In the genomic region with DNA sequence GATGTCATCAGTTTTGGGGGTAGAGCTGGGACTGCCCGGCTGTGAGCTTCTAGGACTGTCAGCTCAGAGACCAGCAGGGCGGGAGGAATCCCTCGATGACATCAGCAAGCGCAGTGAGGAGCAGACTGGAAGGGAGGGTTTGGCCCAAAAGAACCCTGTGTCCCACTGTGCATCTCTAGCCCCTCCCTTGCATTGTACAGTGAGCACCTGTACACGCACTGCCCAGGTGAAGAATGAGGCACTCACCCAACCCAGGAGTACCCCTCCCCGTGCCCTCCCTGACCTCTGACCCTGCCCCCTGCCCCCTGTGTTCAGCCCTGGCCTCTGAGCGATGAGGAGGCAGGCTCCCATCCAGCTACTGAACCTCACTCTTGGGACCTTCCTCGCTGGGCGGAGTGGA, we compare ENCODE assay signal across 30 cellular contexts.
"Had no signal": no experiment of that assay in that cellular context is flagged by ENCODE, and none has a peak within 500 bp of the region (broad histone marks: within the 10 kb centered on the region; RNA-seq: fewer than 3 reads in every experiment).

No MANE protein-coding gene starts in this region.

- DNase-seq: activated CD4-positive, alpha-beta memory T cell treated with anti-CD3 and anti-CD28 coated beads for 36 hours; activated CD4-positive, alpha-beta T cell treated with anti-CD3 and anti-CD28 coated beads for 36 hours; activated CD4-positive, alpha-beta T cell treated with anti-CD3 and anti-CD28 coated beads, Interleukin-2, amount 10 ng/mL, durations not matched to agents 24 days and 14 days; activated CD4-positive, CD25-positive, alpha-beta regulatory T cell; activated CD4-positive, CD25-positive, alpha-beta regulatory T cell treated with anti-CD3 and anti-CD28 coated beads, Interleukin-2, amount 50 U/mL, for 72 hours; activated CD8-positive, alpha-beta memory T cell treated with anti-CD3 and anti-CD28 coated beads, Interleukin-2, amount 10 ng/mL, durations not matched to agents 7 days and 5 days; activated CD8-positive, alpha-beta memory T cell treated with anti-CD3 and anti-CD28 coated beads, Interleukin-2, amount 50 U/mL, for 4 hours; activated CD8-positive, alpha-beta T cell treated with anti-CD3 and anti-CD28 coated beads, Interleukin-2, amount 10 ng/mL, durations not matched to agents 7 days and 5 days; activated effector memory CD4-positive, alpha-beta T cell treated with anti-CD3 and anti-CD28 coated beads, Interleukin-2, amount 50 U/mL, for 16 hours; activated naive CD4-positive, alpha-beta T cell treated with anti-CD3 and anti-CD28 coated beads for 36 hours; activated naive CD8-positive, alpha-beta T cell treated with anti-CD3 and anti-CD28 coated beads for 36 hours; activated naive CD8-positive, alpha-beta T cell treated with anti-CD3 and anti-CD28 coated beads, Interleukin-2, amount 50 U/mL, for 24 hours; activated T-cell treated with anti-CD3 and anti-CD28 coated beads, Interleukin-2, amount 50 U/mL, for 1 hour; activated T-cell treated with anti-CD3 and anti-CD28 coated beads, Interleukin-2, amount 50 U/mL, for 48 hours; adrenal gland; aorta; body of pancreas; caudate nucleus; colonic mucosa; effector CD8-positive, alpha-beta T cell; foreskin keratinocyte; gastrocnemius medialis; heart right ventricle; T-helper 2 cell had no signal

- H3K4me1 Mint-ChIP-seq: activated CD4-positive, alpha-beta T cell treated with anti-CD3 and anti-CD28 coated beads for 36 hours; activated CD4-positive, alpha-beta T cell treated with anti-CD3 and anti-CD28 coated beads, Interleukin-2, amount 10 ng/mL, durations not matched to agents 24 days and 14 days; activated CD8-positive, alpha-beta memory T cell treated with anti-CD3 and anti-CD28 coated beads, Interleukin-2, amount 10 ng/mL, durations not matched to agents 7 days and 5 days; activated naive CD4-positive, alpha-beta T cell treated with anti-CD3 and anti-CD28 coated beads, Interleukin-2, amount 50 U/mL, for 24 hours; activated naive CD8-positive, alpha-beta T cell treated with anti-CD3 and anti-CD28 coated beads for 36 hours; activated naive CD8-positive, alpha-beta T cell treated with anti-CD3 and anti-CD28 coated beads, Interleukin-2, amount 50 U/mL, for 24 hours had no signal

- ATAC-seq: activated CD4-positive, alpha-beta T cell treated with anti-CD3 and anti-CD28 coated beads for 36 hours; activated CD8-positive, alpha-beta memory T cell treated with anti-CD3 and anti-CD28 coated beads, Interleukin-2, amount 10 ng/mL, durations not matched to agents 7 days and 5 days; activated CD8-positive, alpha-beta T cell treated with anti-CD3 and anti-CD28 coated beads, Interleukin-2, amount 10 ng/mL, durations not matched to agents 7 days and 5 days; activated naive CD8-positive, alpha-beta T cell treated with anti-CD3 and anti-CD28 coated beads, Interleukin-2, amount 50 U/mL, for 24 hours; foreskin keratinocyte; gastrocnemius medialis; heart right ventricle had no signal

- H3K9me3 ChIP-seq: adrenal gland, body of pancreas, colonic mucosa, esophagus muscularis mucosa, gastrocnemius medialis, heart right ventricle had no signal

- H3K4me3 Mint-ChIP-seq: activated CD4-positive, alpha-beta memory T cell treated with anti-CD3 and anti-CD28 coated beads for 36 hours; activated CD4-positive, alpha-beta T cell treated with anti-CD3 and anti-CD28 coated beads for 36 hours; activated CD4-positive, alpha-beta T cell treated with anti-CD3 and anti-CD28 coated beads, Interleukin-2, amount 10 ng/mL, durations not matched to agents 24 days and 14 days; activated CD8-positive, alpha-beta memory T cell treated with anti-CD3 and anti-CD28 coated beads, Interleukin-2, amount 10 ng/mL, durations not matched to agents 7 days and 5 days; activated CD8-positive, alpha-beta T cell treated with anti-CD3 and anti-CD28 coated beads, Interleukin-2, amount 10 ng/mL, durations not matched to agents 7 days and 5 days; activated naive CD4-positive, alpha-beta T cell treated with anti-CD3 and anti-CD28 coated beads for 36 hours; activated naive CD4-positive, alpha-beta T cell treated with anti-CD3 and anti-CD28 coated beads, Interleukin-2, amount 50 U/mL, for 24 hours; activated naive CD8-positive, alpha-beta T cell treated with anti-CD3 and anti-CD28 coated beads for 36 hours; activated naive CD8-positive, alpha-beta T cell treated with anti-CD3 and anti-CD28 coated beads, Interleukin-2, amount 50 U/mL, for 24 hours; activated T-helper 1 cell treated with anti-CD3 and anti-CD28 coated beads, Interleukin-12 subunit alpha, Interleukin-12 subunit beta, Interleukin-2, Interleukin-4 antibody, amounts not matched to agents 30 ng/mL and 10 ng/mL and 1 ng/mL, durations not matched to agents 14 hours and 24 hours and 36 hours had no signal

- H3K36me3 ChIP-seq: adrenal gland, colonic mucosa, esophagus muscularis mucosa, gastrocnemius medialis, heart right ventricle had no signal

- H3K9me3 Mint-ChIP-seq: activated CD4-positive, alpha-beta memory T cell treated with anti-CD3 and anti-CD28 coated beads for 36 hours; activated CD4-positive, alpha-beta T cell treated with anti-CD3 and anti-CD28 coated beads, Interleukin-2, amount 10 ng/mL, durations not matched to agents 24 days and 14 days; activated naive CD4-positive, alpha-beta T cell treated with anti-CD3 and anti-CD28 coated beads for 36 hours; activated naive CD4-positive, alpha-beta T cell treated with anti-CD3 and anti-CD28 coated beads, Interleukin-2, amount 50 U/mL, for 24 hours; activated naive CD8-positive, alpha-beta T cell treated with anti-CD3 and anti-CD28 coated beads for 36 hours; activated naive CD8-positive, alpha-beta T cell treated with anti-CD3 and anti-CD28 coated beads, Interleukin-2, amount 50 U/mL, for 24 hours; activated T-helper 1 cell treated with anti-CD3 and anti-CD28 coated beads, Interleukin-12 subunit alpha, Interleukin-12 subunit beta, Interleukin-2, Interleukin-4 antibody, amounts not matched to agents 30 ng/mL and 10 ng/mL and 1 ng/mL, durations not matched to agents 14 hours and 24 hours and 36 hours; activated T-helper 2 cell treated with anti-CD3 and anti-CD28 coated beads, Interferon-gamma antibody, Interleukin-2, Interleukin-4, amounts not matched to agents 10 μg/mL and 5 μg/mL and 100 μg/mL, durations not matched to agents 14 hours and 24 hours and 36 hours had no signal

- H3K27ac Mint-ChIP-seq: activated CD4-positive, alpha-beta memory T cell treated with anti-CD3 and anti-CD28 coated beads for 36 hours; activated CD4-positive, alpha-beta T cell treated with anti-CD3 and anti-CD28 coated beads for 36 hours; activated CD4-positive, alpha-beta T cell treated with anti-CD3 and anti-CD28 coated beads, Interleukin-2, amount 10 ng/mL, durations not matched to agents 24 days and 14 days; activated CD8-positive, alpha-beta memory T cell treated with anti-CD3 and anti-CD28 coated beads, Interleukin-2, amount 10 ng/mL, durations not matched to agents 7 days and 5 days; activated CD8-positive, alpha-beta T cell treated with anti-CD3 and anti-CD28 coated beads, Interleukin-2, amount 10 ng/mL, durations not matched to agents 7 days and 5 days; activated naive CD4-positive, alpha-beta T cell treated with anti-CD3 and anti-CD28 coated beads for 36 hours; activated naive CD4-positive, alpha-beta T cell treated with anti-CD3 and anti-CD28 coated beads, Interleukin-2, amount 50 U/mL, for 24 hours; activated naive CD8-positive, alpha-beta T cell treated with anti-CD3 and anti-CD28 coated beads for 36 hours; activated naive CD8-positive, alpha-beta T cell treated with anti-CD3 and anti-CD28 coated beads, Interleukin-2, amount 50 U/mL, for 24 hours; activated T-helper 1 cell treated with anti-CD3 and anti-CD28 coated beads, Interleukin-12 subunit alpha, Interleukin-12 subunit beta, Interleukin-2, Interleukin-4 antibody, amounts not matched to agents 30 ng/mL and 10 ng/mL and 1 ng/mL, durations not matched to agents 14 hours and 24 hours and 36 hours; activated T-helper 2 cell treated with anti-CD3 and anti-CD28 coated beads, Interferon-gamma antibody, Interleukin-2, Interleukin-4, amounts not matched to agents 10 μg/mL and 5 μg/mL and 100 μg/mL, durations not matched to agents 14 hours and 24 hours and 36 hours had no signal

- H3K27me3 Mint-ChIP-seq: activated CD4-positive, alpha-beta memory T cell treated with anti-CD3 and anti-CD28 coated beads for 36 hours; activated CD4-positive, alpha-beta T cell treated with anti-CD3 and anti-CD28 coated beads for 36 hours; activated CD4-positive, alpha-beta T cell treated with anti-CD3 and anti-CD28 coated beads, Interleukin-2, amount 10 ng/mL, durations not matched to agents 24 days and 14 days; activated CD8-positive, alpha-beta memory T cell treated with anti-CD3 and anti-CD28 coated beads, Interleukin-2, amount 10 ng/mL, durations not matched to agents 7 days and 5 days; activated naive CD4-positive, alpha-beta T cell treated with anti-CD3 and anti-CD28 coated beads, Interleukin-2, amount 50 U/mL, for 24 hours; activated naive CD8-positive, alpha-beta T cell treated with anti-CD3 and anti-CD28 coated beads for 36 hours; activated naive CD8-positive, alpha-beta T cell treated with anti-CD3 and anti-CD28 coated beads, Interleukin-2, amount 50 U/mL, for 24 hours had no signal

- H3K4me3 ChIP-seq: adrenal gland, body of pancreas, colonic mucosa, esophagus muscularis mucosa, gastrocnemius medialis, heart right ventricle had no signal

- H3K27me3 ChIP-seq: adrenal gland, body of pancreas, colonic mucosa, foreskin keratinocyte, gastrocnemius medialis had no signal

- FAIRE-seq: endometrium, endothelial cell of umbilical vein had no signal

- H3K27ac ChIP-seq: adrenal gland, colonic mucosa, esophagus muscularis mucosa, foreskin keratinocyte, gastrocnemius medialis, heart right ventricle had no signal

- H3K4me1 ChIP-seq: adrenal gland, colonic mucosa, esophagus muscularis mucosa, foreskin keratinocyte, gastrocnemius medialis, heart right ventricle had no signal

- H3K36me3 Mint-ChIP-seq: activated CD4-positive, alpha-beta memory T cell treated with anti-CD3 and anti-CD28 coated beads for 36 hours; activated CD8-positive, alpha-beta memory T cell treated with anti-CD3 and anti-CD28 coated beads, Interleukin-2, amount 10 ng/mL, durations not matched to agents 7 days and 5 days; activated naive CD4-positive, alpha-beta T cell treated with anti-CD3 and anti-CD28 coated beads, Interleukin-2, amount 50 U/mL, for 24 hours; activated naive CD8-positive, alpha-beta T cell treated with anti-CD3 and anti-CD28 coated beads for 36 hours had no signal
